In the genomic region with DNA sequence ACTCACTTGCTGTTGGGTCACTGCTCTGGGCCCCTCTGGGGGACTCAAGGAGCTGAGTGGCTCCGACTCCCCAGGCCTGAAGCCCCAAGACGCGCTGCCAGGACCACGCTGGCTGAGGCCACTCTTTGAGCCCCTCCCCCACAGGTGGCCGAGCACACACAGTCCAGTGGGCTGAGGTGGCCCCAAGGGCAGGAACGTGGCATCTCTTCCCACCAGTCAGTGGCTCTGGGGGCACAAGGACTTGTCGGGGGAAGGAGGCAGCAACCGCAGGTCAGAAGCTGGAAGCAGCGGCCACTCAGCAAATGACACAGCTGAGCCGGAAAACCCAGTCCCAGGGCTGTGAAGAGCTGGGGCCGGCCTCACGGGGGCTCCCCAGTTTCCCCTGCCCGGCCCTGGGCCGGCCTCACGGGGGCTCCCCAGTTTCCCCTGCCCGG, we compare ENCODE assay signal across 1 cellular context.
TF ChIP-seq lines count a peak whose summit lies in the region.

No MANE protein-coding gene starts in this region.

TF ChIP-seq in K562, 482 proteins besides CTCF, POLR2A, EP300 and RAD21 (continued from another document):
- TF ChIP-seq, protein P1, sequence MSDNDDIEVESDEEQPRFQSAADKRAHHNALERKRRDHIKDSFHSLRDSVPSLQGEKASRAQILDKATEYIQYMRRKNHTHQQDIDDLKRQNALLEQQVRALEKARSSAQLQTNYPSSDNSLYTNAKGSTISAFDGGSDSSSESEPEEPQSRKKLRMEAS (CRISPR knock-in tag; IDR thresholded peaks at IDR 0.05) = 0 out of 2 replicates have a peak, but pooled peaks have one; percentile 25
- TF ChIP-seq TRIM28 (IDR thresholded peaks at IDR 0.05) (no peak), PCBP1 (IDR thresholded peaks at IDR 0.05; ENCODE audit: low read depth, low read length, poor library complexity, severe bottlenecking) (peak; percentile 84), SMARCA5 (IDR thresholded peaks at IDR 0.05) (no peak), CTCFL (IDR thresholded peaks at IDR 0.05; ENCODE audit: borderline replicate concordance, insufficient read depth, low read depth, low read length, poor library complexity, severe bottlenecking) (peak; percentile 5), ZFX (CRISPR knock-in tag; IDR thresholded peaks at IDR 0.05) (peak; percentile 29; the same call in 1 of the 2 replicates), SMAD3 (CRISPR knock-in tag; conservative IDR thresholded peaks at IDR 0.05) (no peak), DPF2 (IDR thresholded peaks at IDR 0.05) (0 out of 2 replicates have a peak, but pooled peaks have one; percentile 14), MCM3 (IDR thresholded peaks at IDR 0.05) (no peak), CHAMP1 (IDR thresholded peaks at IDR 0.05) (no peak), ZNF217 (CRISPR knock-in tag; IDR thresholded peaks at IDR 0.05) (no peak), ZBTB2 (IDR thresholded peaks at IDR 0.05) (0 out of 2 replicates have a peak, but pooled peaks have one; percentile 5)
- TF ChIP-seq, protein P2, sequence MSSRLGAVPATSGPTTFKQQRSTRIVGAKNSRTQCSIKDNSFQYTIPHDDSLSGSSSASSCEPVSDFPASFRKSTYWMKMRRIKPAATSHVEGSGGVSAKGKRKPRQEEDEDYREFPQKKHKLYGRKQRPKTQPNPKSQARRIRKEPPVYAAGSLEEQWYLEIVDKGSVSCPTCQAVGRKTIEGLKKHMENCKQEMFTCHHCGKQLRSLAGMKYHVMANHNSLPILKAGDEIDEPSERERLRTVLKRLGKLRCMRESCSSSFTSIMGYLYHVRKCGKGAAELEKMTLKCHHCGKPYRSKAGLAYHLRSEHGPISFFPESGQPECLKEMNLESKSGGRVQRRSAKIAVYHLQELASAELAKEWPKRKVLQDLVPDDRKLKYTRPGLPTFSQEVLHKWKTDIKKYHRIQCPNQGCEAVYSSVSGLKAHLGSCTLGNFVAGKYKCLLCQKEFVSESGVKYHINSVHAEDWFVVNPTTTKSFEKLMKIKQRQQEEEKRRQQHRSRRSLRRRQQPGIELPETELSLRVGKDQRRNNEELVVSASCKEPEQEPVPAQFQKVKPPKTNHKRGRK (tag; IDR thresholded peaks at IDR 0.05) = no peak
- TF ChIP-seq, protein P3, sequence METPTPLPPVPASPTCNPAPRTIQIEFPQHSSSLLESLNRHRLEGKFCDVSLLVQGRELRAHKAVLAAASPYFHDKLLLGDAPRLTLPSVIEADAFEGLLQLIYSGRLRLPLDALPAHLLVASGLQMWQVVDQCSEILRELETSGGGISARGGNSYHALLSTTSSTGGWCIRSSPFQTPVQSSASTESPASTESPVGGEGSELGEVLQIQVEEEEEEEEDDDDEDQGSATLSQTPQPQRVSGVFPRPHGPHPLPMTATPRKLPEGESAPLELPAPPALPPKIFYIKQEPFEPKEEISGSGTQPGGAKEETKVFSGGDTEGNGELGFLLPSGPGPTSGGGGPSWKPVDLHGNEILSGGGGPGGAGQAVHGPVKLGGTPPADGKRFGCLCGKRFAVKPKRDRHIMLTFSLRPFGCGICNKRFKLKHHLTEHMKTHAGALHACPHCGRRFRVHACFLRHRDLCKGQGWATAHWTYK (CRISPR knock-in tag; IDR thresholded peaks at IDR 0.05) = peak; percentile 91
